Comparison of ENCODE assay signal across 32 cellular contexts in genomic region chr12:107553211-107553765, GRCh38.
"Had no signal": no experiment of that assay in that cellular context is flagged by ENCODE, and none has a peak within 500 bp of the region (broad histone marks: within the 10 kb centered on the region; RNA-seq: fewer than 3 reads in every experiment).

No MANE protein-coding gene starts in this region.

- H3K27me3 Mint-ChIP-seq: naive thymus-derived CD8-positive, alpha-beta T cell; natural killer cell treated with Interleukin-12 subunit alpha and Interleukin-12 subunit beta and Interleukin-15 and Interleukin-18, amount 100 ng/mL, for 72 hours; progenitor cell of endocrine pancreas; stimulated activated naive CD8-positive, alpha-beta T cell treated with anti-CD3 and anti-CD28 coated beads, Interleukin-15, amount 100 ng/mL, for 72 hours; type B pancreatic cell had no signal

- H3K4me2 ChIP-seq: smooth muscle cell had no signal

- H3K9ac ChIP-seq: parathyroid adenoma had no signal

- H3K36me3 ChIP-seq: ovary, spleen, suprapubic skin, tibial artery, transverse colon, upper lobe of right lung, uterus had no signal

- H3K27ac Mint-ChIP-seq: natural killer cell treated with Interleukin-12 subunit alpha and Interleukin-12 subunit beta and Interleukin-15 and Interleukin-18, amount 100 ng/mL, for 72 hours; progenitor cell of endocrine pancreas; stimulated activated memory B cell treated with anti-CD40 and anti-IgM and Interleukin-4, amounts not matched to agents 10 μg/mL and 1 μg/mL and 100 μg/mL, for 72 hours; type B pancreatic cell had no signal

- H3K27me3 ChIP-seq: ovary, spleen, suprapubic skin, testis, tibial artery, transverse colon, upper lobe of right lung, uterus had no signal

- ATAC-seq: naive thymus-derived CD8-positive, alpha-beta T cell; natural killer cell treated with Interleukin-12 subunit alpha and Interleukin-12 subunit beta and Interleukin-15 and Interleukin-18, amount 100 ng/mL, for 72 hours; psoas muscle; right cardiac atrium; sciatic nerve; stimulated activated memory B cell treated with anti-CD40 and anti-IgM and Interleukin-4, amounts not matched to agents 10 μg/mL and 1 μg/mL and 100 μg/mL, for 72 hours; stimulated activated naive CD8-positive, alpha-beta T cell treated with anti-CD3 and anti-CD28 coated beads, Interleukin-15, amount 100 ng/mL, for 72 hours; stimulated activated naive CD8-positive, alpha-beta T cell treated with anti-CD3 and anti-CD28 coated beads, Interleukin-15, Interleukin-2, amounts not matched to agents 100 U/mL and 50 U/mL, for 24 hours; upper lobe of right lung had no signal

- H3K9me3 Mint-ChIP-seq: natural killer cell treated with Interleukin-12 subunit alpha and Interleukin-12 subunit beta and Interleukin-15 and Interleukin-18, amount 100 ng/mL, for 72 hours; nephron progenitor cell; neural crest cell; stimulated activated memory B cell treated with anti-CD40 and anti-IgM and Interleukin-4, amounts not matched to agents 10 μg/mL and 1 μg/mL and 100 μg/mL, for 72 hours had no signal

- H3K9me3 ChIP-seq: ovary, psoas muscle, testis, transverse colon, upper lobe of right lung, uterus had no signal

- H3K4me1 Mint-ChIP-seq: neural crest cell; stimulated activated memory B cell treated with anti-CD40 and anti-IgM and Interleukin-4, amounts not matched to agents 10 μg/mL and 1 μg/mL and 100 μg/mL, for 72 hours; stimulated activated naive CD8-positive, alpha-beta T cell treated with anti-CD3 and anti-CD28 coated beads, Interleukin-15, amount 100 ng/mL, for 72 hours had no signal

- H2AFZ ChIP-seq: parathyroid adenoma had no signal

- H3K4me3 Mint-ChIP-seq: naive thymus-derived CD8-positive, alpha-beta T cell; natural killer cell treated with Interleukin-12 subunit alpha and Interleukin-12 subunit beta and Interleukin-15 and Interleukin-18, amount 100 ng/mL, for 72 hours; nephron progenitor cell; neural crest cell; stimulated activated memory B cell treated with anti-CD40 and anti-IgM and Interleukin-4, amounts not matched to agents 10 μg/mL and 1 μg/mL and 100 μg/mL, for 72 hours; stimulated activated naive CD8-positive, alpha-beta T cell treated with anti-CD3 and anti-CD28 coated beads, Interleukin-15, amount 100 ng/mL, for 72 hours; type B pancreatic cell had no signal

- H3K4me1 ChIP-seq: psoas muscle, spleen, suprapubic skin, testis, tibial artery, transverse colon, upper lobe of right lung, uterus had no signal

- H3K27ac ChIP-seq: ovary, parathyroid adenoma, psoas muscle, skin epidermis, spleen, suprapubic skin, testis, tibial artery, transverse colon, upper lobe of right lung, uterus had no signal

- H3K36me3 Mint-ChIP-seq: natural killer cell treated with Interleukin-12 subunit alpha and Interleukin-12 subunit beta and Interleukin-15 and Interleukin-18, amount 100 ng/mL, for 72 hours; stimulated activated memory B cell treated with anti-CD40 and anti-IgM and Interleukin-4, amounts not matched to agents 10 μg/mL and 1 μg/mL and 100 μg/mL, for 72 hours had no signal

- H3K4me3 ChIP-seq: ovary, psoas muscle, skin epidermis, smooth muscle cell, spleen, suprapubic skin, testis, tibial artery, transverse colon, upper lobe of right lung, uterus had no signal

- DNase-seq: naive thymus-derived CD8-positive, alpha-beta T cell; nephron progenitor cell; occipital lobe; ovary; posterior cingulate gyrus; psoas muscle; right cardiac atrium; spleen; stimulated activated CD4-positive, alpha-beta T cell treated with anti-CD3 and anti-CD28 coated beads, Interleukin-12 subunit alpha, Interleukin-12 subunit beta, amount 100 ng/mL, for 4 hours; stimulated activated CD4-positive, alpha-beta T cell treated with anti-CD3 and anti-CD28 coated beads, Interleukin-1b, Interleukin-23, amount 100 ng/mL, for 48 hours; stimulated activated CD4-positive, alpha-beta T cell treated with anti-CD3 and anti-CD28 coated beads, Interleukin-4, amount 100 ng/mL, for 1 hour; stimulated activated CD4-positive, alpha-beta T cell treated with anti-CD3 and anti-CD28 coated beads, Interleukin-4, amount 100 ng/mL, for 4 hours; stimulated activated CD8-positive, alpha-beta memory T cell treated with anti-CD3 and anti-CD28 coated beads, Interleukin-4, amount 100 ng/mL, for 48 hours; stimulated activated naive CD4-positive, alpha-beta T cell; stimulated activated naive CD8-positive, alpha-beta T cell treated with anti-CD3 and anti-CD28 coated beads, Interleukin-15, amount 100 ng/mL, for 72 hours; stimulated activated naive CD8-positive, alpha-beta T cell treated with anti-CD3 and anti-CD28 coated beads, Interleukin-15, Interleukin-2, amounts not matched to agents 100 U/mL and 50 U/mL, for 24 hours; substantia nigra; testis; tibial artery; transverse colon; upper lobe of right lung; uterus had no signal
